8 cellular contexts compared by ENCODE assay signal in the genomic region with DNA sequence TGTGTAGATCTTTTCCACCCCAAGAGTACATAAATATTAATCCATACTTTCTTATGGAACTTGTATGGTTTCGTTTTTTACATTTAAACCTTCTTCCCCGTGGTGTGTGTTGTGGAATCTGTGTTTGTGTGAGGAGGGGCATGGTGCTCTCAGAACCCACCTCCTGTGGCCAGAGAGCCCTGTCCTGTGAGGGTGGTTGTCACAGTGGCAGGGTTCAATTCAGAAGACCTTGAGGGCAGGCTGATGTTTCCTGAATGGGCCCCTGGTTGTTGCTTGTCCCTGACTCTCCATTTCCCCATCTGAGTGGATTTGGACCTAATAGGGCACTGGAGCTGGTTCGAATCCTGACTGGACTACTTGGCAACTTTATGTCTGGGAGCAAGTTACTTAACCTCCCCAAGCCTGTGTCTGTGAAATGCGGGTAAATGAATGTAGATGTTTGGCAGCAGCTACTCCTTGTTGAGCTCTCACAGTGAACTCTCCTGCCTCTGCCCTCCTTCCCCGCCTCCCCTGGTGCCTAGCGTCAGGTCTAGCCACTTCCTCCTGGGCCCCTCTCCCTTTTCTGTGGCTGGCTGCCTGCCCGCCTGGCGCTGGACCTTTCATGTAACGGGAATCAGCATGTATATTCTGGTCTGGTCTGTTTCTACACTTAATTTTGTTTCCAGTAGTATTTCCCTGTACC. TPM values are rescaled to one million over a fixed set of nuclear protein-coding genes. Genes with fewer than 3 reads are reported as not detected.
DNase-seq lines count a peak whose midpoint lies in the region; ATAC-seq, FAIRE-seq and TF ChIP-seq lines count a peak whose summit lies in the region.

No MANE protein-coding gene starts in this region.

- peak overlapping the region; percentile 53 for H3K9ac ChIP-seq in SK-N-MC (ENCODE audit: insufficient read length)

- no peaks in the 10 kb centered on the region for H3K27me3 ChIP-seq in AG04450 (ENCODE audit: control insufficient read depth, insufficient read depth, low read length)
- H3K27me3 ChIP-seq in lung (ENCODE audit: control insufficient read depth, insufficient read depth): no peaks in the 10 kb centered on the region
- H3K27me3 ChIP-seq in suprapubic skin: no peaks in the 10 kb centered on the region

- POLR2A ChIA-PET in AG04450 (lab: Yijun Ruan, JAX): interaction anchor here (0.6 to 17.0 kb wide), 5 partner anchors 9 to 72 kb away, joined by 3 to 999 read pairs (median 6); a partner anchor contains a TSS

- H3K4me1 ChIP-seq in lung (ENCODE audit: control insufficient read depth in 2 of 2, insufficient read depth in 2 of 2, low read length in 2 of 2): peaks cover 0 to 7% of the 10 kb centered on the region in 2 donors
- H3K4me1 ChIP-seq in suprapubic skin: peaks cover 76% of the 10 kb centered on the region

- CTCF ChIA-PET in AG04450 (lab: Charles Lee): no interaction called here

- TF ChIP-seq CTCF in AG04450 (IDR thresholded peaks at IDR 0.05; ENCODE audit: low read depth, low read length) (no peak), lung (IDR thresholded peaks at IDR 0.05; ENCODE audit: control extremely low read depth, extremely low read depth) (no peak), suprapubic skin (IDR thresholded peaks at IDR 0.05) (no peak)

- H3K36me3 ChIP-seq in SK-N-MC (ENCODE audit: insufficient read depth, low read length) (no peaks in the 10 kb centered on the region), lung (ENCODE audit: control insufficient read depth in 2 of 2, insufficient read depth in 2 of 2, low read length in 2 of 2) (peaks cover 8 to 9% of the 10 kb centered on the region in 2 donors), suprapubic skin (peaks cover 19% of the 10 kb centered on the region)

- peak overlapping the region; percentile 97 for H3K4me3 ChIP-seq in AG04450 (ENCODE audit: low read depth, low read length)
- H3K4me3 ChIP-seq in SK-N-MC: peak overlapping the region; percentile 2; the same call in 1 of the 2 replicates
- H3K4me3 ChIP-seq in lung: peak overlapping the region; percentile 23
- H3K4me3 ChIP-seq in suprapubic skin: peak overlapping the region; percentile 91

- no peak for TF ChIP-seq EP300 in suprapubic skin (IDR thresholded peaks at IDR 0.05)

- peak; percentile 67 for FAIRE-seq in GM12892 (lab: Jason Lieb, UNC)

- H3K9me3 ChIP-seq in AG04450 (ENCODE audit: control insufficient read depth, insufficient read depth, low read length): no peaks in the 10 kb centered on the region
- H3K9me3 ChIP-seq in SK-N-MC (ENCODE audit: low read depth, low read length): no peaks in the 10 kb centered on the region
- H3K9me3 ChIP-seq in lung (ENCODE audit: control insufficient read depth in 2 of 2, insufficient read depth in 1 of 2, low read length in 1 of 2): no peaks in the 10 kb centered on the region
- H3K9me3 ChIP-seq in suprapubic skin: no peaks in the 10 kb centered on the region

- DNase-seq in AG04450 (ENCODE audit: low read depth, low spot score) (no peak), GM12892 (ENCODE audit: insufficient read length) (no peak), SK-N-MC (ENCODE audit: low read depth, low spot score) (no peak), lung (ENCODE audit: low spot score) (peak; percentile 80), suprapubic skin (ENCODE audit: low spot score in 2 of 2) (peak; percentile 85 to 88), NCI-H774 (lab: John Stamatoyannopoulos, UW) (no peak)
- DNase-seq in central memory CD4-positive, alpha-beta T cell: peak; percentile 43

- peak overlapping the region; percentile 66 for H3K27ac ChIP-seq in AG04450 (ENCODE audit: low read depth, low read length)
- H3K27ac ChIP-seq in SK-N-MC: peak overlapping the region; percentile 60
- H3K27ac ChIP-seq in lung (ENCODE audit: low read depth in 1 of 2, low read length in 1 of 2): peak overlapping the region; percentile 13 to 88
- peak overlapping the region; percentile 98 for H3K27ac ChIP-seq in suprapubic skin

- 2% methylated on average over 9 of the region's 9 CpGs for WGBS in lung, 2 donors
- WGBS in suprapubic skin: 3% methylated on average over 9 of the region's 9 CpGs

- TF ChIP-seq POLR2A in GM12892 (IDR thresholded peaks at IDR 0.05; ENCODE audit: low read depth, low read length): peak; percentile 64
- peak; percentile 14 to 37 for TF ChIP-seq POLR2A in suprapubic skin (IDR thresholded peaks at IDR 0.05)

- ATAC-seq in lung (ENCODE audit: insufficient read depth, low FRiP score) (no peak), GM21786 (IDR thresholded peaks at IDR 0.05; ENCODE audit: unreplicated experiment) (no peak)

RNA-seq across cellular contexts. Expression of a gene that starts 7.3 kb away (rescaled TPM):
- polyA plus RNA-seq in AG04450 (2011; rRNA removed) (72.3 and 83.3 TPM in 2 replicates), lung (1,000 to 10,000 TPM in 1 of 2 donors, 100 to 1,000 TPM in 1; 481 to 1,176 TPM)
- 202 and 210 TPM in 2 replicates for polyA minus RNA-seq in AG04450 (2011; rRNA and poly(A)+ RNA removed)
- polyA plus RNA-seq in GM12892 (2012; ENCODE audit: missing spikeins): 678 TPM
- total RNA-seq in lung (100 to 1,000 TPM; 518 to 912 TPM), suprapubic skin (1,000 to 10,000 TPM in 1 of 4 donors, 100 to 1,000 TPM in 3; 336 to 2,041 (median 481) TPM)

RNA-seq across cellular contexts. Expression of a gene that starts 43.4 kb away (rescaled TPM):
- polyA plus RNA-seq in AG04450 (2011; rRNA removed): 10.7 and 14.1 TPM in 2 replicates
- 8.2 and 10.9 TPM in 2 replicates for polyA minus RNA-seq in AG04450 (2011; rRNA and poly(A)+ RNA removed)
- 11.2 TPM for polyA plus RNA-seq in GM12892 (2012; ENCODE audit: missing spikeins)
- total RNA-seq in lung: 10 to 100 TPM; 18.5 to 39.9 TPM
- 10 to 100 TPM; 15.8 to 25.7 TPM for polyA plus RNA-seq in lung
- 100 to 1,000 TPM in 1 of 4 donors, 10 to 100 TPM in 3; 56.2 to 107 (median 81.5) TPM for total RNA-seq in suprapubic skin

RNA-seq across cellular contexts. Expression of a gene that starts 47.4 kb away (rescaled TPM):
- polyA plus RNA-seq in AG04450 (2011; rRNA removed): 0.76 and 1.4 TPM in 2 replicates
- 1.4 and 2.5 TPM in 2 replicates for polyA minus RNA-seq in AG04450 (2011; rRNA and poly(A)+ RNA removed)
- polyA plus RNA-seq in GM12892 (2012; ENCODE audit: missing spikeins): 17.9 TPM
- total RNA-seq in lung: 10 to 100 TPM in 1 of 2 donors, 1 to 10 TPM in 1; 7.3 to 15.6 TPM
- 1 to 10 TPM; 5.5 to 9.0 TPM for polyA plus RNA-seq in lung
- total RNA-seq in suprapubic skin: 1 to 10 TPM; 3.9 to 6.2 (median 4.7) TPM

Comparison
In these comparisons a context has a peak if more than half of its experiments do, and no peak if none do; other contexts are left out.
1. DNase-seq: peak in central memory CD4-positive, alpha-beta T cell (single experiment), lung (single experiment) and suprapubic skin (2 of 2); none in AG04450 (single experiment), GM12892 (single experiment), SK-N-MC (single experiment) and NCI-H774 (single experiment).
2. H3K4me3 ChIP-seq: peak in every context shown above with its lines; median percentile 97 in AG04450; 91 in suprapubic skin; 23 in lung; 2 in SK-N-MC.
3. Peak in every context shown above with its lines, with median percentiles within 50 percentile points of each other: H3K27ac ChIP-seq.